ENCODE assay signal across 1 cellular context in genomic region chr14:59009967-59010366, GRCh38.
TF ChIP-seq lines count a peak whose summit lies in the region.

No MANE protein-coding gene starts in this region.

TF ChIP-seq in HepG2, 621 proteins besides CTCF, POLR2A, EP300 and RAD21 (continued from another document and continues in another):
- TF ChIP-seq SIN3B (IDR thresholded peaks at IDR 0.05; ENCODE audit: low read length) (no peak), ZFP82 (CRISPR knock-in tag; IDR thresholded peaks at IDR 0.05; ENCODE audit: borderline replicate concordance) (no peak), HNF4G (IDR thresholded peaks at IDR 0.05; ENCODE audit: borderline replicate concordance, low read depth, low read length) (peak; percentile 53; the same call in 1 of the 2 replicates), HNF4G (CRISPR knock-in tag; IDR thresholded peaks at IDR 0.05; ENCODE audit: borderline replicate concordance, low read depth) (peak; percentile 59; the same call in 1 of the 2 replicates), GATA4 (IDR thresholded peaks at IDR 0.05; ENCODE audit: borderline replicate concordance, low read depth) (no peak), AGO2 (optimal IDR thresholded peaks at IDR 0.05; ENCODE audit: low read depth, low read length) (no peak), FOXA3 (CRISPR knock-in tag; IDR thresholded peaks at IDR 0.05) (peak; percentile 92), ZNF337 (CRISPR knock-in tag; IDR thresholded peaks at IDR 0.05; ENCODE audit: borderline replicate concordance, low read depth) (no peak), ZNF124 (CRISPR knock-in tag; IDR thresholded peaks at IDR 0.05) (no peak), ZNF10 (CRISPR knock-in tag; IDR thresholded peaks at IDR 0.05; ENCODE audit: borderline replicate concordance, low read depth) (no peak), ZNF883 (CRISPR knock-in tag; IDR thresholded peaks at IDR 0.05; ENCODE audit: not compliant biosample characterization) (no peak), NFKBIZ (CRISPR knock-in tag; IDR thresholded peaks at IDR 0.05) (no peak), ZBTB14 (CRISPR knock-in tag; IDR thresholded peaks at IDR 0.05) (no peak), SALL2 (CRISPR knock-in tag; IDR thresholded peaks at IDR 0.05) (no peak), TFDP1 (CRISPR knock-in tag; IDR thresholded peaks at IDR 0.05; ENCODE audit: borderline replicate concordance) (no peak), ISL2 (CRISPR knock-in tag; IDR thresholded peaks at IDR 0.05) (peak; percentile 35; the same call in 1 of the 2 replicates), TP53 (CRISPR knock-in tag; conservative IDR thresholded peaks at IDR 0.05) (no peak), ZNF792 (CRISPR knock-in tag; IDR thresholded peaks at IDR 0.05) (0 out of 2 replicates have a peak, but pooled peaks have one; percentile 72), MLXIP (CRISPR knock-in tag; IDR thresholded peaks at IDR 0.05; ENCODE audit: borderline replicate concordance) (no peak), NCOA5 (CRISPR knock-in tag; IDR thresholded peaks at IDR 0.05) (no peak), POLR2AphosphoS5 (IDR thresholded peaks at IDR 0.05; ENCODE audit: low read depth, low read length) (no peak), AGO1 (IDR thresholded peaks at IDR 0.05; ENCODE audit: low read depth, low read length, poor library complexity, severe bottlenecking) (no peak), ZNF446 (CRISPR knock-in tag; IDR thresholded peaks at IDR 0.05) (no peak), ZMAT5 (CRISPR knock-in tag; IDR thresholded peaks at IDR 0.05; ENCODE audit: borderline replicate concordance, low read depth) (no peak), TAF15 (IDR thresholded peaks at IDR 0.05; ENCODE audit: low read depth, low read length, poor library complexity, severe bottlenecking) (no peak), GPBP1L1 (CRISPR knock-in tag; IDR thresholded peaks at IDR 0.05) (no peak), ETV5 (CRISPR knock-in tag; IDR thresholded peaks at IDR 0.05; ENCODE audit: borderline replicate concordance) (peak; percentile 30; the same call in 1 of the 2 replicates), DPF2 (CRISPR knock-in tag; IDR thresholded peaks at IDR 0.05; ENCODE audit: borderline replicate concordance, low read depth) (peak; percentile 74; the same call in 1 of the 2 replicates), RAD51 (IDR thresholded peaks at IDR 0.05; ENCODE audit: borderline replicate concordance) (no peak), MAX (IDR thresholded peaks at IDR 0.05) (no peak), ZNF768 (CRISPR knock-in tag; IDR thresholded peaks at IDR 0.05) (no peak), E2F1 (CRISPR knock-in tag; IDR thresholded peaks at IDR 0.05) (no peak), IKZF4 (CRISPR knock-in tag; IDR thresholded peaks at IDR 0.05; ENCODE audit: borderline replicate concordance, low read depth, not compliant biosample characterization) (no peak), ATRX (CRISPR knock-in tag; IDR thresholded peaks at IDR 0.05; ENCODE audit: borderline replicate concordance) (no peak), HOXA3 (CRISPR knock-in tag; IDR thresholded peaks at IDR 0.05) (0 out of 2 replicates have a peak, but pooled peaks have one; percentile 32), ZNF335 (CRISPR knock-in tag; IDR thresholded peaks at IDR 0.05) (no peak), ZZZ3 (CRISPR knock-in tag; IDR thresholded peaks at IDR 0.05; ENCODE audit: borderline replicate concordance) (no peak), MAFG (CRISPR knock-in tag; IDR thresholded peaks at IDR 0.05) (no peak), SIN3A (IDR thresholded peaks at IDR 0.05; ENCODE audit: borderline replicate concordance, low read depth, low read length) (no peak), MBD4 (IDR thresholded peaks at IDR 0.05; ENCODE audit: borderline replicate concordance, low read length) (no peak), ZNF709 (CRISPR knock-in tag; IDR thresholded peaks at IDR 0.05) (no peak), GATAD2A (CRISPR knock-in tag; IDR thresholded peaks at IDR 0.05) (peak; percentile 82), ZNF891 (CRISPR knock-in tag; IDR thresholded peaks at IDR 0.05) (no peak), ELF1 (CRISPR knock-in tag; IDR thresholded peaks at IDR 0.05) (no peak), ZFP36 (IDR thresholded peaks at IDR 0.05; ENCODE audit: borderline replicate concordance, low read depth, low read length, partially characterized antibody) (no peak), ZKSCAN8 (CRISPR knock-in tag; IDR thresholded peaks at IDR 0.05; ENCODE audit: borderline replicate concordance) (0 out of 2 replicates have a peak, but pooled peaks have one; percentile 38), PRDM15 (CRISPR knock-in tag; IDR thresholded peaks at IDR 0.05) (0 out of 2 replicates have a peak, but pooled peaks have one; percentile 30), CC2D1A (CRISPR knock-in tag; IDR thresholded peaks at IDR 0.05) (no peak), ZNF556 (CRISPR knock-in tag; IDR thresholded peaks at IDR 0.05; ENCODE audit: borderline replicate concordance) (0 out of 2 replicates have a peak, but pooled peaks have one; percentile 38), ZNF354B (CRISPR knock-in tag; IDR thresholded peaks at IDR 0.05) (no peak), ZSCAN9 (CRISPR knock-in tag; IDR thresholded peaks at IDR 0.05; ENCODE audit: borderline replicate concordance) (0 out of 2 replicates have a peak, but pooled peaks have one; percentile 26), TRIM22 (IDR thresholded peaks at IDR 0.05) (no peak), ZFY (CRISPR knock-in tag; IDR thresholded peaks at IDR 0.05) (peak; percentile 38; the same call in 1 of the 2 replicates), ATF5 (CRISPR knock-in tag; IDR thresholded peaks at IDR 0.05; ENCODE audit: low read depth) (no peak), GTF2F1 (IDR thresholded peaks at IDR 0.05; ENCODE audit: low read length) (no peak), KAT2B (IDR thresholded peaks at IDR 0.05; ENCODE audit: borderline replicate concordance, low read depth, low read length) (no peak)
